Comparison of ENCODE assay signal across 10 cellular contexts in genomic region chr6:94254689-94255088, GRCh38.
DNase-seq lines count a peak whose midpoint lies in the region; TF ChIP-seq lines count a peak whose summit lies in the region.
"Had no signal": no experiment of that assay in that cellular context is flagged by ENCODE, and none has a peak within 500 bp of the region (broad histone marks: within the 10 kb centered on the region; RNA-seq: fewer than 3 reads in every experiment).

No MANE protein-coding gene starts in this region.

- WGBS in stomach, 5 donors = 31 to 61% (median 42%) methylated on average over 1 of the region's 1 CpG

- no peaks in the 10 kb centered on the region for H3K4me1 ChIP-seq in stomach

- no peak for TF ChIP-seq EP300 in stomach (IDR thresholded peaks at IDR 0.05)

- H3K9me3 ChIP-seq in stomach = no peaks in the 10 kb centered on the region

- no peak overlapping the region for H3K4me3 ChIP-seq in astrocyte of the cerebellum (ENCODE audit: low read depth, low read length)
- no peak overlapping the region for H3K4me3 ChIP-seq in stomach

- DNase-seq in D341Med (ENCODE audit: low spot score) (peak; percentile 35), astrocyte of the cerebellum (ENCODE audit: low read depth) (peak; percentile 0), medulla oblongata (ENCODE audit: extremely low spot score) (peak; percentile 39), stomach (no peak), occipital lobe (lab: John Stamatoyannopoulos, UW) (no peak), mucosa of gallbladder (ENCODE audit: low spot score) (no peak)
- DNase-seq in stimulated activated CD4-positive, alpha-beta T cell treated with anti-CD3 and anti-CD28 coated beads, Interleukin-4, amount 100 ng/mL, for 24 hours = no peak
- DNase-seq: amygdala, T1000 had no signal

- TF ChIP-seq POLR2A in stomach (IDR thresholded peaks at IDR 0.05) = no peak

- TF ChIP-seq CTCF in LNCAP (IDR thresholded peaks at IDR 0.05) (peak; percentile 59), astrocyte of the cerebellum (IDR thresholded peaks at IDR 0.05; ENCODE audit: low read depth, low read length, missing control alignments) (peak; percentile 33), stomach (IDR thresholded peaks at IDR 0.05) (no peak)

- no peaks in the 10 kb centered on the region for H3K27me3 ChIP-seq in stomach

- in situ Hi-C loops in astrocyte of the cerebellum (cut with HindIII; ENCODE audit: low sequenced_read_pairs) = no loop called here

- H3K27ac ChIP-seq in stomach = no peak overlapping the region

- intact Hi-C loops in stomach (cut with DNase I; ENCODE audit: low total_unique reads) = no loop called here

- H3K36me3 ChIP-seq in stomach = no peaks in the 10 kb centered on the region

Comparison
In these comparisons a context has a peak if more than half of its experiments do, and no peak if none do; other contexts are left out.
1. DNase-seq: peak in D341Med (single experiment), astrocyte of the cerebellum (single experiment) and medulla oblongata (single experiment); none in stimulated activated CD4-positive, alpha-beta T cell treated with anti-CD3 and anti-CD28 coated beads, Interleukin-4, amount 100 ng/mL, for 24 hours (single experiment), stomach (single experiment), occipital lobe (single experiment) and mucosa of gallbladder (single experiment).
2. CTCF ChIP-seq: peak in LNCAP (single experiment) and astrocyte of the cerebellum (single experiment); none in stomach (0 of 7).